ENCODE assay signal across 15 cellular contexts in genomic region chr12:84553331-84554117, GRCh38.
DNase-seq lines count a peak whose midpoint lies in the region; ATAC-seq, FAIRE-seq and TF ChIP-seq lines count a peak whose summit lies in the region.
"Had no signal": no experiment of that assay in that cellular context is flagged by ENCODE, and none has a peak within 500 bp of the region (broad histone marks: within the 10 kb centered on the region; RNA-seq: fewer than 3 reads in every experiment).

No MANE protein-coding gene starts in this region.

- H3K27me3 ChIP-seq in pancreas: no peaks in the 10 kb centered on the region
- H3K27me3 ChIP-seq: BE2C had no signal

- H3K4me1 ChIP-seq in pancreas: no peaks in the 10 kb centered on the region
- H3K4me1 ChIP-seq: A549 had no signal

- no peaks in the 10 kb centered on the region for H3K36me3 ChIP-seq in pancreas
- H3K36me3 ChIP-seq: BE2C had no signal

- intact Hi-C loops in pancreas (cut with DNase I): no loop called here

- TF ChIP-seq CTCF in pancreas (IDR thresholded peaks at IDR 0.05): no peak

- no peak for TF ChIP-seq RAD21 in Ishikawa (IDR thresholded peaks at IDR 0.05; ENCODE audit: low read depth)

- no peak for TF ChIP-seq EP300 in Ishikawa (IDR thresholded peaks at IDR 0.05; ENCODE audit: borderline replicate concordance)

- 85 to 94% methylated on average over 5 of the region's 5 CpGs for WGBS in pancreas, 2 donors

- H3K27ac ChIP-seq in pancreas: no peak overlapping the region
- H3K27ac ChIP-seq: A549, C4-2B had no signal

- ATAC-seq in pancreas (no peak), GM18502 (IDR thresholded peaks at IDR 0.05; ENCODE audit: poor library complexity, unreplicated experiment) (no peak), GM21723 (IDR thresholded peaks at IDR 0.05; ENCODE audit: unreplicated experiment) (no peak)
- ATAC-seq: A549, K562 had no signal

- FAIRE-seq in G401.6 (lab: Jason Lieb, UNC) (peak; percentile 93), colon (lab: Jason Lieb, UNC) (peak; percentile 28), pancreas (lab: Jason Lieb, UNC) (peak; percentile 79)
- FAIRE-seq: A549, GM12891, K562 had no signal

- no peaks in the 10 kb centered on the region for H3K9me3 ChIP-seq in pancreas
- H3K9me3 ChIP-seq: A549, BE2C had no signal

- no peak overlapping the region for H3K4me3 ChIP-seq in pancreas
- H3K4me3 ChIP-seq: A549, K562 had no signal

- no peak for DNase-seq in pancreas
- no peak for DNase-seq in activated naive CD4-positive, alpha-beta T cell treated with anti-CD3 and anti-CD28 coated beads, Interleukin-2, amount 50 U/mL, for 16 hours
- DNase-seq: BE2C; CD4-positive, alpha-beta memory T cell; DMS79; GOT3 had no signal

TF ChIP-seq in Ishikawa, 13 proteins besides CTCF, POLR2A, EP300 and RAD21:
- TF ChIP-seq NFIC (IDR thresholded peaks at IDR 0.05): no peak
- no peak for TF ChIP-seq YY1 (IDR thresholded peaks at IDR 0.05; ENCODE audit: low read depth)
- no peak for TF ChIP-seq CREB1 (IDR thresholded peaks at IDR 0.05; ENCODE audit: low read depth)
- TF ChIP-seq EGR1 (IDR thresholded peaks at IDR 0.05): no peak
- no peak for TF ChIP-seq ZBTB7A (IDR thresholded peaks at IDR 0.05; ENCODE audit: low read depth)
- peak; percentile 77; the same call in 1 of the 2 replicates for TF ChIP-seq CEBPB (IDR thresholded peaks at IDR 0.05)
